In the genomic region with DNA sequence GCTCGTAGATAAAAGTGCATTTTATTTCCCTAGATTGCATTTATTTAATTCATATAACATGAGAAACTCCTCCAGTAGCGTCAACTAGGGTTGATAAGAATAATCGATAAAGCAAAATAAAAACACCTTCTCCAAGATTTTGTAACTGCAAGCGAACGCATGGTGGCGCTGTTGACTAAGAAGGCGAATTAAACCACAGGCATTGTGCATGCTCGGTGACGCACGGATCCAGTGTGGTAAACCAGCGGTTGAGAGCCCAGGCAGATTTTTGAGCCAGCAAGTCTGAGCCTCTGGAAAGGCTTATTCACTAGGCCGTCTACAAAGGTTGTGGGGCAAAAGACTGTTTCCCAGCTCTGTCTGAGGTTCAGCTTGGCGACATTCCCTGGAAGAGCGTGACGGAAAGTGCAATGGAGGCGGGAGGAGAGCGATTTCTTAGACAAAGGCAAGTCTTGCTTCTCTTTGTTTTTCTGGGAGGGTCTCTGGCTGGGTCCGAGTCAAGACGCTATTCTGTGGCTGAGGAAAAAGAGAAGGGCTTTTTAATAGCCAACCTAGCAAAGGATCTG, we compare ENCODE assay signal across 8 cellular contexts. TPM values are rescaled to one million over a fixed set of nuclear protein-coding genes. Genes with fewer than 3 reads are reported as not detected.
DNase-seq lines count a peak whose midpoint lies in the region; ATAC-seq and TF ChIP-seq lines count a peak whose summit lies in the region.

Gene PCDHB3 (plus strand): TSS at position 231 of the 563 bp plus-strand sequence. CDS start 177 bp downstream, at position 408.

- H4K20me1 ChIP-seq in Loucy (ENCODE audit: insufficient read depth, low read length, poor library complexity, severe bottlenecking): no peaks in the 10 kb centered on the region

- H3K4me3 ChIP-seq in Loucy (ENCODE audit: low read length, poor library complexity, severe bottlenecking) (no peak within 1 kb of the TSS), uterus (peak within 1 kb of the TSS in 1 of 2 donors; percentile 4)

- H3K4me1 ChIP-seq in Loucy (ENCODE audit: insufficient read depth, low read length, poor library complexity, severe bottlenecking) (no peaks in the 10 kb centered on the region), uterus (no peaks in the 10 kb centered on the region)

- no peak within 1 kb of the TSS for H3K9ac ChIP-seq in Loucy (ENCODE audit: low read depth, low read length, poor library complexity, severe bottlenecking)

- H3K36me3 Mint-ChIP-seq in immature natural killer cell: no peaks in the 10 kb centered on the region

- H3K9me3 Mint-ChIP-seq in immature natural killer cell: peaks cover 16 to 49% (median 22%) of the 10 kb centered on the region in 6 donors

- H3K79me2 ChIP-seq in Loucy (ENCODE audit: insufficient read depth, low read length): no peaks in the 10 kb centered on the region

- H3K27me3 ChIP-seq in Loucy (ENCODE audit: insufficient read depth, low read length, poor library complexity, severe bottlenecking) (no peaks in the 10 kb centered on the region), uterus (no peaks in the 10 kb centered on the region)

- H3K27me3 Mint-ChIP-seq in immature natural killer cell (ENCODE audit: low read depth in 3 of 3): peaks cover 2 to 6% (median 2%) of the 10 kb centered on the region in 3 donors

- H2AFZ ChIP-seq in Loucy (ENCODE audit: low read length): no peak within 1 kb of the TSS

- DNase-seq in DMS53 (lab: John Stamatoyannopoulos, UW) (peak; percentile 72), astrocyte of the hippocampus (ENCODE audit: low read depth, low spot score) (peak; percentile 18), left kidney (ENCODE audit: low read depth, low spot score) (peak; percentile 69), uterus (peak in 1 of 2 donors; percentile 36), immature natural killer cell (no peak), NCI-H2171 (lab: John Stamatoyannopoulos, UW) (no peak)

- TF ChIP-seq POLR2A in uterus (IDR thresholded peaks at IDR 0.05): no peak

- H3K36me3 ChIP-seq in Loucy (ENCODE audit: insufficient read depth, low read length) (no peaks in the 10 kb centered on the region), uterus (no peaks in the 10 kb centered on the region)

- H3K27ac ChIP-seq in uterus: no peak within 1 kb of the TSS

- TF ChIP-seq CTCF in Loucy (conservative IDR thresholded peaks at IDR 0.05; ENCODE audit: low read length): peak; percentile 27; the same call in 1 of the 2 replicates
- peak in 3 of 4 experiments; percentile 0 to 25 (median 16) for TF ChIP-seq CTCF in uterus (IDR thresholded peaks at IDR 0.05)

- H3F3A ChIP-seq in Loucy (ENCODE audit: low read depth): no peaks in the 10 kb centered on the region

- H3K27ac Mint-ChIP-seq in immature natural killer cell: no peak within 1 kb of the TSS

- H3K4me2 ChIP-seq in Loucy (ENCODE audit: low read depth, low read length, poor library complexity, severe bottlenecking): no peak within 1 kb of the TSS

- no peaks in the 10 kb centered on the region for H3K9me2 ChIP-seq in Loucy (replicated peaks; ENCODE audit: low read depth, low read length)

- no peak within 1 kb of the TSS for H3K4me3 Mint-ChIP-seq in immature natural killer cell

- intact Hi-C loops in uterus (cut with DNase I; ENCODE audit: low total_unique reads): no loop called here

- no peaks in the 10 kb centered on the region for H3K4me1 Mint-ChIP-seq in immature natural killer cell

- ATAC-seq in HG03521 (IDR thresholded peaks at IDR 0.05; ENCODE audit: unreplicated experiment): no peak

- H3K9me3 ChIP-seq in Loucy (ENCODE audit: insufficient read depth, low read depth, low read length) (no peaks in the 10 kb centered on the region; the same call in 1 of the 2 replicates), uterus (peaks cover 0 to 27% of the 10 kb centered on the region in 2 donors)

RNA-seq across cellular contexts. Expression of gene PCDHB3, which starts in this region (rescaled TPM):
- total RNA-seq in uterus: 1 to 10 TPM; 1.0 to 6.9 (median 2.8) TPM
- polyA plus RNA-seq in immature natural killer cell: not detected

Comparison
In these comparisons a context has a peak if more than half of its experiments do, and no peak if none do; other contexts are left out.
1. DNase-seq: peak in DMS53 (single experiment), astrocyte of the hippocampus (single experiment) and left kidney (single experiment); none in immature natural killer cell (0 of 3) and NCI-H2171 (single experiment).